ENCODE assay signal across 1 cellular context in the genomic region with DNA sequence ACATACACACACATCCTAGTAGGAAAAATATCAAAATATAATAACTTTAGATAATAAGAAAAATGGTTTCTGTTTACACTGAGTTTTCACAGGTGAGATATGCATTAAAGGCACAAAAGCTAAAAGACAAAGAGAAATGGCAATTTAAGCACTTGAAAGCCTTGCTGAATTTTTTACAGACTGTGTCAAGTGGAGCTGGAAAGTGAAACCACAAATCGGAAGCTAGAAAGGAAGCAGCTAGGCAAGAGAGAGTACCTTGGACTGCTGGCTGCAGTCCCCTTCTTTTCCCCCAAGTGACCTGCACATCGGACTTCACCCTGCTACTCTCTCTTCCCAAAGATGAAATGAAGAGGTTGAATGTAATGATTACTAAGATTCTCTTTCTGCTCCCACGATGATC.
TF ChIP-seq lines count a peak whose summit lies in the region.

No MANE protein-coding gene starts in this region.

TF ChIP-seq in IMR-90, 13 proteins besides CTCF, POLR2A, EP300 and RAD21 (continued from another document):
- TF ChIP-seq CHD1 (IDR thresholded peaks at IDR 0.05; ENCODE audit: low read depth, low read length) (no peak), SMC3 (IDR thresholded peaks at IDR 0.05; ENCODE audit: low read depth, low read length) (no peak), NFE2L2 (IDR thresholded peaks at IDR 0.05; ENCODE audit: low read depth, low read length) (no peak), RCOR1 (IDR thresholded peaks at IDR 0.05; ENCODE audit: insufficient replicate concordance, low read length) (no peak), MXI1 (IDR thresholded peaks at IDR 0.05; ENCODE audit: borderline replicate concordance, low read depth, low read length) (no peak), MAZ (IDR thresholded peaks at IDR 0.05; ENCODE audit: borderline replicate concordance, low read depth, low read length) (no peak), BHLHE40 (IDR thresholded peaks at IDR 0.05; ENCODE audit: low read depth, low read length) (no peak)
- TF ChIP-seq, protein P1, sequence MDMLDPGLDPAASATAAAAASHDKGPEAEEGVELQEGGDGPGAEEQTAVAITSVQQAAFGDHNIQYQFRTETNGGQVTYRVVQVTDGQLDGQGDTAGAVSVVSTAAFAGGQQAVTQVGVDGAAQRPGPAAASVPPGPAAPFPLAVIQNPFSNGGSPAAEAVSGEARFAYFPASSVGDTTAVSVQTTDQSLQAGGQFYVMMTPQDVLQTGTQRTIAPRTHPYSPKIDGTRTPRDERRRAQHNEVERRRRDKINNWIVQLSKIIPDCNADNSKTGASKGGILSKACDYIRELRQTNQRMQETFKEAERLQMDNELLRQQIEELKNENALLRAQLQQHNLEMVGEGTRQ (IDR thresholded peaks at IDR 0.05; ENCODE audit: low read depth, low read length): no peak
- TF ChIP-seq, protein P2, sequence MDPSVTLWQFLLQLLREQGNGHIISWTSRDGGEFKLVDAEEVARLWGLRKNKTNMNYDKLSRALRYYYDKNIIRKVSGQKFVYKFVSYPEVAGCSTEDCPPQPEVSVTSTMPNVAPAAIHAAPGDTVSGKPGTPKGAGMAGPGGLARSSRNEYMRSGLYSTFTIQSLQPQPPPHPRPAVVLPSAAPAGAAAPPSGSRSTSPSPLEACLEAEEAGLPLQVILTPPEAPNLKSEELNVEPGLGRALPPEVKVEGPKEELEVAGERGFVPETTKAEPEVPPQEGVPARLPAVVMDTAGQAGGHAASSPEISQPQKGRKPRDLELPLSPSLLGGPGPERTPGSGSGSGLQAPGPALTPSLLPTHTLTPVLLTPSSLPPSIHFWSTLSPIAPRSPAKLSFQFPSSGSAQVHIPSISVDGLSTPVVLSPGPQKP (IDR thresholded peaks at IDR 0.05; ENCODE audit: borderline replicate concordance, low read depth, low read length): no peak
